Comparison of ENCODE assay signal across 24 cellular contexts in genomic region chr7:108424013-108424412, GRCh38. TPM values are rescaled to one million over a fixed set of nuclear protein-coding genes. Genes with fewer than 3 reads are reported as not detected.
"Had no signal": no experiment of that assay in that cellular context is flagged by ENCODE, and none has a peak within 500 bp of the region (broad histone marks: within the 10 kb centered on the region; RNA-seq: fewer than 3 reads in every experiment).

No MANE protein-coding gene starts in this region.

- ATAC-seq: activated CD4-positive, CD25-positive, alpha-beta regulatory T cell treated with anti-CD3 and anti-CD28 coated beads, Interleukin-2, amount 50 U/mL, for 24 hours; PC-3; T-helper 17 cell had no signal

- H3K9me3 Mint-ChIP-seq: activated naive CD4-positive, alpha-beta T cell treated with anti-CD3 and anti-CD28 coated beads, Interleukin-2, amount 50 U/mL, for 72 hours; IgD-negative memory B cell had no signal

- FAIRE-seq: colon, TTC549 had no signal

- H3K4me3 Mint-ChIP-seq: IgD-negative memory B cell, T-helper 17 cell had no signal

- H3K27ac Mint-ChIP-seq: activated naive CD4-positive, alpha-beta T cell treated with anti-CD3 and anti-CD28 coated beads, Interleukin-2, amount 50 U/mL, for 72 hours; IgD-negative memory B cell; T-helper 17 cell had no signal

- DNase-seq: activated CD4-positive, alpha-beta T cell treated with anti-CD3 and anti-CD28 coated beads for 4 hours; activated CD4-positive, alpha-beta T cell treated with anti-CD3 and anti-CD28 coated beads, Interleukin-2, amount 50 U/mL, for 4 hours; activated CD8-positive, alpha-beta memory T cell treated with anti-CD3 and anti-CD28 coated beads for 24 hours; activated T-cell treated with anti-CD3 and anti-CD28 coated beads for 4 hours; anterior cingulate cortex; cerebellar nuclear complex; NCI-H1092; NCI-H1417; NCI-H1930; NCI-H2171; NCI-H2227 treated with DMSO at 0.1 percent for 48 hours; NCI-H446 treated with DMSO at 0.1 percent for 48 hours; NCI-H524 treated with DMSO at 0.1 percent for 48 hours; NCI-H82; PC-3; SHP77 treated with DMSO at 0.1 percent for 48 hours; T-helper 17 cell; T-helper 9 cell had no signal

- H3K36me3 Mint-ChIP-seq: activated naive CD4-positive, alpha-beta T cell treated with anti-CD3 and anti-CD28 coated beads, Interleukin-2, amount 50 U/mL, for 72 hours had no signal

- H3K27ac ChIP-seq: KMS-11 had no signal

RNA-seq across cellular contexts. Expression of gene NRCAM, which starts 32.2 kb away (rescaled TPM):
- total RNA-seq: PC-3, T-helper 17 cell had no signal
